ENCODE assay signal across 19 cellular contexts in genomic region chr4:106569151-106570029, GRCh38.
DNase-seq lines count a peak whose midpoint lies in the region; ATAC-seq, FAIRE-seq and TF ChIP-seq lines count a peak whose summit lies in the region.
"Had no signal": no experiment of that assay in that cellular context is flagged by ENCODE, and none has a peak within 500 bp of the region (broad histone marks: within the 10 kb centered on the region; RNA-seq: fewer than 3 reads in every experiment).

No MANE protein-coding gene starts in this region.

- no peak overlapping the region for H2AFZ ChIP-seq in PC-3 (ENCODE audit: low read length)

- no peaks in the 10 kb centered on the region for H3K79me2 ChIP-seq in PC-3 (ENCODE audit: low read length)

- H3K4me3 ChIP-seq in A549, result no peak overlapping the region
- no peak overlapping the region for H3K4me3 ChIP-seq in PC-3 (ENCODE audit: low read length)
- H3K4me3 ChIP-seq in endodermal cell (ENCODE audit: low read length), result no peak overlapping the region

- H3K4me1 ChIP-seq in A549 (no peaks in the 10 kb centered on the region), PC-3 (ENCODE audit: insufficient read depth, low read length) (peaks cover 10% of the 10 kb centered on the region; the same call in 1 of the 2 replicates), endodermal cell (ENCODE audit: control insufficient read depth, insufficient read depth, low read length) (no peaks in the 10 kb centered on the region)

- no peaks in the 10 kb centered on the region for H3K27me3 Mint-ChIP-seq in endodermal cell (ENCODE audit: insufficient read depth)
- H3K27me3 Mint-ChIP-seq: activated CD4-positive, alpha-beta memory T cell treated with anti-CD3 and anti-CD28 coated beads for 36 hours; activated naive CD8-positive, alpha-beta T cell; central memory CD8-positive, alpha-beta T cell; stimulated activated naive CD8-positive, alpha-beta T cell treated with anti-CD3 and anti-CD28 coated beads, Interleukin-15, Interleukin-2, amounts not matched to agents 100 ng/mL and 50 ng/mL, for 24 hours had no signal

- no peaks in the 10 kb centered on the region for H3K9me3 Mint-ChIP-seq in endodermal cell
- H3K9me3 Mint-ChIP-seq: activated CD4-positive, alpha-beta memory T cell treated with anti-CD3 and anti-CD28 coated beads for 36 hours; stimulated activated naive CD8-positive, alpha-beta T cell treated with anti-CD3 and anti-CD28 coated beads, Interleukin-15, Interleukin-2, amounts not matched to agents 100 ng/mL and 50 ng/mL, for 24 hours had no signal

- H3K27ac Mint-ChIP-seq in endodermal cell, result no peak overlapping the region
- H3K27ac Mint-ChIP-seq: activated CD4-positive, alpha-beta memory T cell treated with anti-CD3 and anti-CD28 coated beads for 36 hours; activated naive CD8-positive, alpha-beta T cell; stimulated activated naive CD8-positive, alpha-beta T cell treated with anti-CD3 and anti-CD28 coated beads, Interleukin-15, Interleukin-2, amounts not matched to agents 100 ng/mL and 50 ng/mL, for 24 hours had no signal

- DNase-seq in A549 (ENCODE audit: low read depth in 1 of 2, low spot score in 1 of 2) (no peak), PC-3 (peak; percentile 49), fibroblast of gingiva (ENCODE audit: low read depth) (peak; percentile 71), cerebellar cortex (ENCODE audit: low spot score) (no peak), endodermal cell (no peak)
- DNase-seq: ACHN; activated CD4-positive, alpha-beta memory T cell treated with anti-CD3 and anti-CD28 coated beads for 36 hours; activated T-cell treated with anti-CD3 and anti-CD28 coated beads, Interleukin-2, amount 50 U/mL, for 4 hours; COR-L47; NCI-H1930; stimulated activated CD4-positive, alpha-beta T cell treated with anti-CD3 and anti-CD28 coated beads, Interleukin-15, amount 100 ng/mL, for 24 hours had no signal

- H3K36me3 ChIP-seq in PC-3 (ENCODE audit: low read depth, low read length), result no peaks in the 10 kb centered on the region
- H3K36me3 ChIP-seq in endodermal cell (ENCODE audit: control insufficient read depth, insufficient read depth, low read length), result no peaks in the 10 kb centered on the region

- H3K9ac ChIP-seq in PC-3 (ENCODE audit: low read length) (no peak overlapping the region), endodermal cell (ENCODE audit: extremely low read depth, low read length, poor library complexity, severe bottlenecking) (no peak overlapping the region)

- WGBS in A549 (ENCODE audit: missing lambda C conversion rate), result 59% methylated on average over 7 of the region's 7 CpGs
- 92 to 100% methylated on average over 3 to 6 of the region's 7 CpGs for WGBS in endodermal cell (ENCODE audit: insufficient coverage in 1 of 2, insufficient read length in 1 of 2), 2 experiments

- H3K27ac ChIP-seq in A549 (no peak overlapping the region), PC-3 (ENCODE audit: low read length) (no peak overlapping the region), endodermal cell (ENCODE audit: low read depth, low read length) (no peak overlapping the region)

- no peaks in the 10 kb centered on the region for H3K4me1 Mint-ChIP-seq in endodermal cell
- H3K4me1 Mint-ChIP-seq: central memory CD8-positive, alpha-beta T cell had no signal

- no peaks in the 10 kb centered on the region for H3K36me3 Mint-ChIP-seq in endodermal cell (ENCODE audit: low read depth)
- H3K36me3 Mint-ChIP-seq: activated CD4-positive, alpha-beta memory T cell treated with anti-CD3 and anti-CD28 coated beads for 36 hours; activated naive CD8-positive, alpha-beta T cell; immature natural killer cell had no signal

- TF ChIP-seq RAD21 in A549 (conservative IDR thresholded peaks at IDR 0.05 in 1 of 2, IDR thresholded peaks at IDR 0.05 in 1 of 2), result no peak

- BruUV-seq in PC-3 (replicated peaks; lab: Mats Ljungman, UMichigan), result no TSS peak

- no peak for TF ChIP-seq EP300 in A549 (IDR thresholded peaks at IDR 0.05)

- POLR2A ChIA-PET in A549 (lab: Yijun Ruan, JAX) (no interaction called here), PC-3 (lab: Charles Lee; ENCODE audit: unreplicated experiment) (no interaction called here)

- no peaks in the 10 kb centered on the region for H4K20me1 ChIP-seq in PC-3 (ENCODE audit: low read length)

- H3F3A ChIP-seq in PC-3 (ENCODE audit: low read length, unreplicated experiment), result no peaks in the 10 kb centered on the region

- H3K4me2 ChIP-seq in A549 (peak overlapping the region; percentile 28; the same call in 1 of the 3 replicates), PC-3 (ENCODE audit: low read length) (0 out of 2 replicates have a peak overlapping the region, but pooled peaks have one; percentile 21)

- CTCF ChIA-PET in A549 (lab: Yijun Ruan, JAX), result no interaction called here
- CTCF ChIA-PET in PC-3 (lab: Charles Lee), result no interaction called here

- ATAC-seq in A549 (no peak), GM18867 (IDR thresholded peaks at IDR 0.05; ENCODE audit: unreplicated experiment) (peak; percentile 61), PC-3 (peak; percentile 71), HG02970 (IDR thresholded peaks at IDR 0.05; ENCODE audit: low FRiP score, unreplicated experiment) (no peak), HG03439 (IDR thresholded peaks at IDR 0.05; ENCODE audit: unreplicated experiment) (no peak)
- ATAC-seq: activated T-cell treated with anti-CD3 and anti-CD28 coated beads, Interleukin-2, amount 50 U/mL, for 4 hours had no signal

- TF ChIP-seq CTCF in A549 (IDR thresholded peaks at IDR 0.05), result no peak
- no peak for TF ChIP-seq CTCF in PC-3 (conservative IDR thresholded peaks at IDR 0.05; ENCODE audit: low read depth, low read length)
- no peak for TF ChIP-seq CTCF in endodermal cell (conservative IDR thresholded peaks at IDR 0.05)

- intact Hi-C loops in PC-3 (cut with micrococcal nuclease), result no loop called here

- no peaks in the 10 kb centered on the region for H3K27me3 ChIP-seq in PC-3 (ENCODE audit: low read length)
- H3K27me3 ChIP-seq in endodermal cell (ENCODE audit: control insufficient read depth, insufficient read depth, low read length, poor library complexity, severe bottlenecking), result no peaks in the 10 kb centered on the region

- no peak for TF ChIP-seq POLR2A in A549 (IDR thresholded peaks at IDR 0.05; ENCODE audit: low read length)

- H3K9me3 ChIP-seq in A549 (no peaks in the 10 kb centered on the region), PC-3 (ENCODE audit: low read length) (no peaks in the 10 kb centered on the region), endodermal cell (ENCODE audit: control insufficient read depth, low read length) (no peaks in the 10 kb centered on the region)

- H3K4me3 Mint-ChIP-seq in endodermal cell, result no peak overlapping the region
- H3K4me3 Mint-ChIP-seq: activated CD4-positive, alpha-beta memory T cell treated with anti-CD3 and anti-CD28 coated beads for 36 hours; activated naive CD8-positive, alpha-beta T cell; activated T-cell treated with anti-CD3 and anti-CD28 coated beads, Interleukin-2, amount 50 U/mL, for 4 hours; central memory CD8-positive, alpha-beta T cell; immature natural killer cell; nephron; stimulated activated naive CD8-positive, alpha-beta T cell treated with anti-CD3 and anti-CD28 coated beads, Interleukin-15, Interleukin-2, amounts not matched to agents 100 ng/mL and 50 ng/mL, for 24 hours had no signal

- no peaks in the 10 kb centered on the region for H3K9me2 ChIP-seq in PC-3 (replicated peaks; ENCODE audit: low read length)

- FAIRE-seq in A549 (lab: Jason Lieb, UNC), result no peak

TF ChIP-seq in A549, 52 proteins besides CTCF, POLR2A, EP300 and RAD21 (continues in another document):
- TF ChIP-seq RFX5 (IDR thresholded peaks at IDR 0.05) (no peak), SMC3 (IDR thresholded peaks at IDR 0.05) (no peak), MAZ (IDR thresholded peaks at IDR 0.05; ENCODE audit: borderline replicate concordance, low read depth, low read length) (no peak), CBX8 (IDR thresholded peaks at IDR 0.05) (no peak), CEBPB (IDR thresholded peaks at IDR 0.05) (no peak), RCOR1 (IDR thresholded peaks at IDR 0.05; ENCODE audit: low read depth, low read length) (no peak), HOXB5 (CRISPR knock-in tag; IDR thresholded peaks at IDR 0.05) (no peak), NPAS2 (CRISPR knock-in tag; IDR thresholded peaks at IDR 0.05; ENCODE audit: borderline replicate concordance) (no peak), ZC3H11A (IDR thresholded peaks at IDR 0.05) (no peak), BCL3 (IDR thresholded peaks at IDR 0.05) (no peak), JUN (IDR thresholded peaks at IDR 0.05) (no peak), HOXA7 (CRISPR knock-in tag; IDR thresholded peaks at IDR 0.05) (no peak), HOXB13 (CRISPR knock-in tag; IDR thresholded peaks at IDR 0.05; ENCODE audit: low read depth) (no peak), BHLHE40 (IDR thresholded peaks at IDR 0.05; ENCODE audit: low read depth, low read length) (no peak)
- TF ChIP-seq, protein P1, sequence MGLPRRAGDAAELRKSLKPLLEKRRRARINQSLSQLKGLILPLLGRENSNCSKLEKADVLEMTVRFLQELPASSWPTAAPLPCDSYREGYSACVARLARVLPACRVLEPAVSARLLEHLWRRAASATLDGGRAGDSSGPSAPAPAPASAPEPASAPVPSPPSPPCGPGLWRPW (IDR thresholded peaks at IDR 0.05), result no peak
- TF ChIP-seq, protein P2, sequence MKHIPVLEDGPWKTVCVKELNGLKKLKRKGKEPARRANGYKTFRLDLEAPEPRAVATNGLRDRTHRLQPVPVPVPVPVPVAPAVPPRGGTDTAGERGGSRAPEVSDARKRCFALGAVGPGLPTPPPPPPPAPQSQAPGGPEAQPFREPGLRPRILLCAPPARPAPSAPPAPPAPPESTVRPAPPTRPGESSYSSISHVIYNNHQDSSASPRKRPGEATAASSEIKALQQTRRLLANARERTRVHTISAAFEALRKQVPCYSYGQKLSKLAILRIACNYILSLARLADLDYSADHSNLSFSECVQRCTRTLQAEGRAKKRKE (CRISPR knock-in tag; IDR thresholded peaks at IDR 0.05; ENCODE audit: low read depth), result no peak
- TF ChIP-seq, protein P3, sequence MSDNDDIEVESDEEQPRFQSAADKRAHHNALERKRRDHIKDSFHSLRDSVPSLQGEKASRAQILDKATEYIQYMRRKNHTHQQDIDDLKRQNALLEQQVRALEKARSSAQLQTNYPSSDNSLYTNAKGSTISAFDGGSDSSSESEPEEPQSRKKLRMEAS (IDR thresholded peaks at IDR 0.05), result no peak

Comparison
In these comparisons a context has a peak if more than half of its experiments do, and no peak if none do; other contexts are left out.
1. ATAC-seq: peak in GM18867 (single experiment) and PC-3 (single experiment); none in A549 (0 of 2), HG02970 (single experiment) and HG03439 (single experiment).
2. DNase-seq: peak in PC-3 (single experiment) and fibroblast of gingiva (single experiment); none in A549 (0 of 2), cerebellar cortex (single experiment) and endodermal cell (single experiment).